8 cellular contexts compared by ENCODE assay signal in the genomic region with DNA sequence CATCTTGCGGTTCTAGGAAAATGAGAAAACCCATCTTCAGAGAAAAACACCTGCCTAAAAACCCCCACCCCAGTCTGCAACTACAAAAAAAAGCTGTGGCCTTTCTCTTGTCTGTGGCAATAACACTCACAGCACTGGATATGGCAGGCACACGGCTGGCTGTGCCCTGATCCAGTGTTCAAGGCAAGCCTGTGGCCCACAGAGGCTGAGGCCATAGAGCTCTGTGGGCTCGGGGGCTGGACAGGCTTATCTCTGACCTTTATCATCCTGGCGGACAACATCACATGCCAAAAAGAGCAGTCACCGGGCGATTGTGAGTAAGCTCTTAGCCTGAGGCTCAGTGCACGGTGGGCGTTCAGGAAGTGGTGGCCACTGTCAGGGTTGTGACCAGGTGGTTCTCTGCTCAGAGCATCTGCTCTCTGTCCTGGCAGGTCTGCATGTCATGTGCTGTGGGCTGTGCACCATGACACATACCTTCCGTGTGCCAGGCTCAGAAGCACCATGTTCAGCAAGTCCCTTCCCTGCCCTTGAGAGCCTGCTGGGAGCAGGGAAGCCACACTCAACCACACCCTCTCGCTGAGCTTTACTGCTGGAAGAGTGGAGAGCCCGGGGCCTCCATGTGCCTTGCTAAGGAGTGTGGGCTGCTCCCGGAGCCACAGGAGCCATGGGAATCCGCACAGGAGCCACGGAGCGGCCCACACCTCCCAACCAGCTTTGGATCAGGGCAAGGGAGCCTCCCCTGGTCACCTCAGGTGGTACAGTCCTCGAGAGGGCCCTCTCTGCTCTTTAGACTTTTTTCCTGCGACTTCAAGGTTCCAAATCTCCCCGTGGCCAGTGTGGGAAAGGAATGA. TPM values are rescaled to one million over a fixed set of nuclear protein-coding genes. Genes with fewer than 3 reads are reported as not detected.
DNase-seq lines count a peak whose midpoint lies in the region; ATAC-seq and TF ChIP-seq lines count a peak whose summit lies in the region.

No MANE protein-coding gene starts in this region.

- H3K27me3 Mint-ChIP-seq in activated naive CD4-positive, alpha-beta T cell treated with anti-CD3 and anti-CD28 coated beads, Interleukin-2, amount 10 ng/mL, durations not matched to agents 7 days and 5 days, result peaks cover 41% of the 10 kb centered on the region
- H3K27me3 Mint-ChIP-seq in effector memory CD8-positive, alpha-beta T cell, result peaks cover 15 to 71% of the 10 kb centered on the region in 2 donors

- DNase-seq in activated naive CD4-positive, alpha-beta T cell treated with anti-CD3 and anti-CD28 coated beads, Interleukin-2, amount 10 ng/mL, durations not matched to agents 7 days and 5 days, result peak; percentile 43
- DNase-seq in activated naive CD4-positive, alpha-beta T cell treated with anti-CD3 and anti-CD28 coated beads, Interleukin-2, amount 50 U/mL, for 16 hours, result no peak
- DNase-seq in RPMI8226 (peak; percentile 39), foreskin fibroblast (peak; percentile 23 to 28), upper lobe of left lung (peak in 1 of 2 donors; percentile 24), tibial nerve (ENCODE audit: low spot score in 2 of 2) (no peak), GDM1 (lab: John Stamatoyannopoulos, UW) (no peak)
- no peak for DNase-seq in effector memory CD8-positive, alpha-beta T cell

- no peak for TF ChIP-seq CTCF in foreskin fibroblast (IDR thresholded peaks at IDR 0.05; ENCODE audit: low read depth, low read length)
- no peak for TF ChIP-seq CTCF in upper lobe of left lung (IDR thresholded peaks at IDR 0.05)
- TF ChIP-seq CTCF in tibial nerve (IDR thresholded peaks at IDR 0.05), result no peak

- peaks cover 18% of the 10 kb centered on the region for H3K4me1 Mint-ChIP-seq in activated naive CD4-positive, alpha-beta T cell treated with anti-CD3 and anti-CD28 coated beads, Interleukin-2, amount 10 ng/mL, durations not matched to agents 7 days and 5 days
- no peaks in the 10 kb centered on the region for H3K4me1 Mint-ChIP-seq in effector memory CD8-positive, alpha-beta T cell (ENCODE audit: low read depth in 2 of 2)

- no peak overlapping the region for H3K4me3 ChIP-seq in foreskin fibroblast (ENCODE audit: low read depth in 1 of 2, low read length in 2 of 2)
- no peak overlapping the region for H3K4me3 ChIP-seq in upper lobe of left lung
- H3K4me3 ChIP-seq in tibial nerve, result no peak overlapping the region

- no peaks in the 10 kb centered on the region for H3K36me3 ChIP-seq in upper lobe of left lung
- no peaks in the 10 kb centered on the region for H3K36me3 ChIP-seq in tibial nerve

- no peak overlapping the region for H3K4me3 Mint-ChIP-seq in activated naive CD4-positive, alpha-beta T cell treated with anti-CD3 and anti-CD28 coated beads, Interleukin-2, amount 10 ng/mL, durations not matched to agents 7 days and 5 days
- no peak overlapping the region for H3K4me3 Mint-ChIP-seq in effector memory CD8-positive, alpha-beta T cell

- H3K27me3 ChIP-seq in upper lobe of left lung (no peaks in the 10 kb centered on the region), tibial nerve (no peaks in the 10 kb centered on the region)

- H3K9me3 ChIP-seq in upper lobe of left lung, result no peaks in the 10 kb centered on the region
- no peaks in the 10 kb centered on the region for H3K9me3 ChIP-seq in tibial nerve

- H3K9me3 Mint-ChIP-seq in activated naive CD4-positive, alpha-beta T cell treated with anti-CD3 and anti-CD28 coated beads, Interleukin-2, amount 10 ng/mL, durations not matched to agents 7 days and 5 days, result no peaks in the 10 kb centered on the region
- H3K9me3 Mint-ChIP-seq in effector memory CD8-positive, alpha-beta T cell, result no peaks in the 10 kb centered on the region

- H3K36me3 Mint-ChIP-seq in activated naive CD4-positive, alpha-beta T cell treated with anti-CD3 and anti-CD28 coated beads, Interleukin-2, amount 10 ng/mL, durations not matched to agents 7 days and 5 days, result no peaks in the 10 kb centered on the region
- H3K36me3 Mint-ChIP-seq in effector memory CD8-positive, alpha-beta T cell (ENCODE audit: insufficient read depth), result no peaks in the 10 kb centered on the region

- TF ChIP-seq POLR2A in upper lobe of left lung (IDR thresholded peaks at IDR 0.05) (no peak), tibial nerve (IDR thresholded peaks at IDR 0.05) (no peak)

- CTCF ChIA-PET in activated naive CD4-positive, alpha-beta T cell treated with anti-CD3 and anti-CD28 coated beads, Interleukin-2, amount 10 ng/mL, durations not matched to agents 7 days and 5 days (lab: Charles Lee), result interaction anchor here (1.0 to 2.6 kb wide), 4 partner anchors 29 to 201 kb away, joined by 3 to 13 read pairs (median 4); a partner anchor contains a TSS

- H3K27ac ChIP-seq in upper lobe of left lung (no peak overlapping the region), tibial nerve (peak overlapping the region in 2 of 4 donors; percentile 11 to 60)

- WGBS in upper lobe of left lung, 2 donors, result 68 to 69% methylated on average over 5 to 16 of the region's 18 CpGs
- 66 to 81% methylated on average over 13 to 17 of the region's 18 CpGs for WGBS in tibial nerve, 2 donors

- TF ChIP-seq EP300 in upper lobe of left lung (IDR thresholded peaks at IDR 0.05), result no peak
- no peak for TF ChIP-seq EP300 in tibial nerve (IDR thresholded peaks at IDR 0.05)

- peak; percentile 35 to 39 for ATAC-seq in upper lobe of left lung (ENCODE audit: low FRiP score in 2 of 2)
- ATAC-seq in effector memory CD8-positive, alpha-beta T cell (replicated peaks), result no peak

- H3K4me1 ChIP-seq in upper lobe of left lung, result no peaks in the 10 kb centered on the region
- H3K4me1 ChIP-seq in tibial nerve, result peaks cover 0 to 27% (median 12%) of the 10 kb centered on the region in 4 donors

- H3K27ac Mint-ChIP-seq in activated naive CD4-positive, alpha-beta T cell treated with anti-CD3 and anti-CD28 coated beads, Interleukin-2, amount 10 ng/mL, durations not matched to agents 7 days and 5 days, result no peak overlapping the region
- no peak overlapping the region for H3K27ac Mint-ChIP-seq in effector memory CD8-positive, alpha-beta T cell

RNA-seq across cellular contexts. Expression of a gene that starts 34.6 kb away (rescaled TPM):
- total RNA-seq in upper lobe of left lung, result 10 to 100 TPM in 2 of 6 donors, 1 to 10 TPM in 3, not detected in 1; 4.1 to 24.1 (median 9.0) TPM
- total RNA-seq in tibial nerve, result under 1 TPM in 1 of 4 donors, not detected in 3; 0.39 TPM

RNA-seq across cellular contexts. Expression of a gene that starts 41.7 kb away (rescaled TPM):
- total RNA-seq in upper lobe of left lung (10 to 100 TPM in 4 of 6 donors, 1 to 10 TPM in 2; 4.2 to 35.6 (median 12.2) TPM), tibial nerve (100 to 1,000 TPM in 2 of 4 donors, 10 to 100 TPM in 2; 44.7 to 328 (median 169) TPM)

RNA-seq across cellular contexts. Expression of a gene that starts 43.1 kb away (rescaled TPM):
- total RNA-seq in upper lobe of left lung, result 1,000 to 10,000 TPM in 2 of 6 donors, 100 to 1,000 TPM in 4; 646 to 1,381 (median 944) TPM
- total RNA-seq in tibial nerve, result 1,000 to 10,000 TPM; 1,854 to 2,171 (median 1,912) TPM

RNA-seq across cellular contexts. Expression of a gene that starts 43.3 kb away (rescaled TPM):
- total RNA-seq in upper lobe of left lung, result 10 to 100 TPM; 17.8 to 45.9 (median 34.4) TPM
- total RNA-seq in tibial nerve, result 10 to 100 TPM; 21.6 to 25.3 (median 24.2) TPM

RNA-seq across cellular contexts. Expression of a gene that starts 47.5 kb away (rescaled TPM):
- total RNA-seq in upper lobe of left lung (10 to 100 TPM in 2 of 6 donors, 1 to 10 TPM in 4; 4.2 to 34.6 (median 8.2) TPM), tibial nerve (1 to 10 TPM; 1.7 to 8.4 (median 5.5) TPM)

Comparison
In these comparisons a context has a peak if more than half of its experiments do, and no peak if none do; other contexts are left out.
1. DNase-seq: peak in activated naive CD4-positive, alpha-beta T cell treated with anti-CD3 and anti-CD28 coated beads, Interleukin-2, amount 10 ng/mL, durations not matched to agents 7 days and 5 days (single experiment), RPMI8226 (single experiment) and foreskin fibroblast (2 of 2); none in activated naive CD4-positive, alpha-beta T cell treated with anti-CD3 and anti-CD28 coated beads, Interleukin-2, amount 50 U/mL, for 16 hours (single experiment), tibial nerve (0 of 2), effector memory CD8-positive, alpha-beta T cell (0 of 3) and GDM1 (single experiment).